8 cellular contexts compared by ENCODE assay signal in genomic region chr16:2467301-2468141, GRCh38. TPM values are rescaled to one million over a fixed set of nuclear protein-coding genes. Genes with fewer than 3 reads are reported as not detected.
DNase-seq lines count a peak whose midpoint lies in the region; ATAC-seq and TF ChIP-seq lines count a peak whose summit lies in the region.

No MANE protein-coding gene starts in this region.

- peaks cover 7% of the 10 kb centered on the region; the same call in 1 of the 2 replicates for H4K20me1 ChIP-seq in Karpas-422 (ENCODE audit: insufficient read depth, low read depth, low read length)

- peak; percentile 79 for DNase-seq in ELR (ENCODE audit: low read depth)
- peak; percentile 84 for DNase-seq in Karpas-422
- DNase-seq in medulla oblongata (ENCODE audit: extremely low spot score): peak; percentile 73
- DNase-seq in upper lobe of left lung: peak in 1 of 2 donors; percentile 91
- no peak for DNase-seq in stimulated activated naive CD4-positive, alpha-beta T cell treated with Interleukin-2 at 50 U/mL for 16 hours (lab: John Stamatoyannopoulos, UW)

- H3K79me2 ChIP-seq in Karpas-422 (ENCODE audit: low read length): no peaks in the 10 kb centered on the region

- no peak overlapping the region for H2AFZ ChIP-seq in Karpas-422 (ENCODE audit: low read length)

- no peaks in the 10 kb centered on the region for H3K27me3 ChIP-seq in Karpas-422 (ENCODE audit: low read length)
- peaks cover 4% of the 10 kb centered on the region for H3K27me3 ChIP-seq in endocrine pancreas (ENCODE audit: control insufficient read depth, insufficient read depth, low read length)
- H3K27me3 ChIP-seq in upper lobe of left lung: peaks cover 4 to 50% (median 28%) of the 10 kb centered on the region in 4 donors

- H3K9me3 ChIP-seq in Karpas-422 (ENCODE audit: low read length) (no peaks in the 10 kb centered on the region), endocrine pancreas (ENCODE audit: control insufficient read depth, low read length) (no peaks in the 10 kb centered on the region), upper lobe of left lung (no peaks in the 10 kb centered on the region)

- H3K9ac ChIP-seq in Karpas-422 (ENCODE audit: low read length) (peak overlapping the region; percentile 86), endocrine pancreas (ENCODE audit: control insufficient read depth, insufficient read depth, low read length) (peak overlapping the region; percentile 4)

- peaks cover 59% of the 10 kb centered on the region for H3K4me1 ChIP-seq in Karpas-422 (ENCODE audit: low read length)
- H3K4me1 ChIP-seq in endocrine pancreas (ENCODE audit: control insufficient read depth, insufficient read depth, low read length): no peaks in the 10 kb centered on the region
- H3K4me1 ChIP-seq in upper lobe of left lung: peaks cover 30 to 52% (median 36%) of the 10 kb centered on the region in 4 donors

- 43 to 66% methylated on average over 7 to 12 of the region's 74 CpGs for WGBS in upper lobe of left lung, 2 donors

- peak overlapping the region; percentile 96 for H3K4me2 ChIP-seq in Karpas-422 (ENCODE audit: low read depth, low read length, poor library complexity, severe bottlenecking)

- H3K36me3 ChIP-seq in Karpas-422 (ENCODE audit: insufficient read depth, low read length) (no peaks in the 10 kb centered on the region), endocrine pancreas (ENCODE audit: control insufficient read depth, insufficient read depth, low read length) (no peaks in the 10 kb centered on the region), upper lobe of left lung (no peaks in the 10 kb centered on the region)

- peak in 1 of 2 donors; percentile 87 for ATAC-seq in upper lobe of left lung (ENCODE audit: low FRiP score in 2 of 2)
- no peak for ATAC-seq in HG03439 (IDR thresholded peaks at IDR 0.05; ENCODE audit: unreplicated experiment)

- TF ChIP-seq POLR2A in Raji (IDR thresholded peaks at IDR 0.05; ENCODE audit: insufficient read depth, low read depth, low read length): peak; percentile 27
- no peak for TF ChIP-seq POLR2A in upper lobe of left lung (IDR thresholded peaks at IDR 0.05)

- TF ChIP-seq CTCF in upper lobe of left lung (IDR thresholded peaks at IDR 0.05): peak in 2 of 6 experiments; percentile 13 to 38

- no peaks in the 10 kb centered on the region for H3K9me2 ChIP-seq in Karpas-422 (replicated peaks; ENCODE audit: insufficient read depth, low read length)

- TF ChIP-seq EP300 in upper lobe of left lung (IDR thresholded peaks at IDR 0.05): no peak

- H3K4me3 ChIP-seq in Karpas-422 (ENCODE audit: low read length): peak overlapping the region; percentile 67
- no peak overlapping the region for H3K4me3 ChIP-seq in endocrine pancreas (ENCODE audit: control insufficient read depth, insufficient read depth, low read length)
- H3K4me3 ChIP-seq in upper lobe of left lung: peak overlapping the region in 3 of 4 donors; percentile 43 to 53 (median 51)

- H3K27ac ChIP-seq in Karpas-422 (ENCODE audit: low read length): peak overlapping the region; percentile 94
- peak overlapping the region in 1 of 4 donors; percentile 32 for H3K27ac ChIP-seq in upper lobe of left lung

RNA-seq across cellular contexts. Expression of gene NTN3, which starts 3.6 kb away (rescaled TPM):
- total RNA-seq in Karpas-422 (2014; rRNA removed; shearing (Covaris generic); ENCODE audit: low replicate concordance): 0.45 and 0.94 TPM in 2 replicates
- total RNA-seq in upper lobe of left lung: not detected

RNA-seq across cellular contexts. Expression of gene TBC1D24, which starts 7.4 kb away (rescaled TPM):
- 15.8 and 20.5 TPM in 2 replicates for total RNA-seq in Karpas-422 (2014; rRNA removed; shearing (Covaris generic); ENCODE audit: low replicate concordance)
- 10 to 100 TPM; 25.9 to 49.6 (median 37.2) TPM for total RNA-seq in upper lobe of left lung

RNA-seq across cellular contexts. Expression of gene TEDC2, which starts 7.6 kb away (rescaled TPM):
- total RNA-seq in Karpas-422 (2014; rRNA removed; shearing (Covaris generic); ENCODE audit: low replicate concordance): 6.4 and 27.7 TPM in 2 replicates
- total RNA-seq in upper lobe of left lung: 1 to 10 TPM in 4 of 6 donors, under 1 TPM in 1, not detected in 1; 0.61 to 2.7 (median 1.7) TPM

RNA-seq across cellular contexts. Expression of gene CCNF, which starts 38.3 kb away (rescaled TPM):
- total RNA-seq in Karpas-422 (2014; rRNA removed; shearing (Covaris generic); ENCODE audit: low replicate concordance): 13.5 and 15.1 TPM in 2 replicates
- 1 to 10 TPM; 2.7 to 5.2 (median 3.9) TPM for total RNA-seq in upper lobe of left lung

RNA-seq across cellular contexts. Expression of gene ATP6V0C, which starts 46.2 kb away (rescaled TPM):
- total RNA-seq in Karpas-422 (2014; rRNA removed; shearing (Covaris generic); ENCODE audit: low replicate concordance): 29.4 and 30.2 TPM in 2 replicates
- total RNA-seq in upper lobe of left lung: 100 to 1,000 TPM in 4 of 6 donors, 10 to 100 TPM in 2; 84.9 to 332 (median 164) TPM
